In the genomic region with DNA sequence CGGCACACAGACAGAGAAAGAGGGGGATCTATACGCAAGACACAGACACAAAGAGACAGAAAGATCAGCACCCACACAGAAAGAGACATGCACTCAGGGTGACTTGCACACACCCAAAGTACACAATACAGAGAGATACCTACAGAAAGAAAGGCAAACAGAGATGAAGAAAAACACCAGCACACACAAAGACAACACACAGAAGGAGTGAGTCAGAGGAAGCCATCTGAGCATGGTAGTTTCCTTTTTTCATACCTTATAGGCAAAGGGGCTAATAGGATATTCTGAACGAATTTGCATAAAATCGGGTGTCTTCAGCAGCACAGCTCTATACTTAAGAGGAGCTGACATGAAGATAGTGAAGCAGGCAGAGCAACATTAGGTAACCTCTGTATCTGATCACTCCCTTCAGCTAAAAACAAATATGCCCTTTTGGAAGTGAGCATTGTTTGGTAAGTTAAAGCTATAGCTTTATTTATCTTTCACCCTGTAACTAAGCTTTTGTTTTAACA, we compare ENCODE assay signal across 9 cellular contexts.
DNase-seq lines count a peak whose midpoint lies in the region; ATAC-seq and TF ChIP-seq lines count a peak whose summit lies in the region.
"Had no signal": no experiment of that assay in that cellular context is flagged by ENCODE, and none has a peak within 500 bp of the region (broad histone marks: within the 10 kb centered on the region; RNA-seq: fewer than 3 reads in every experiment).

No MANE protein-coding gene starts in this region.

- H3K36me3 ChIP-seq in psoas muscle (ENCODE audit: insufficient read depth in 1 of 2, low read depth in 1 of 2) (peaks cover 0 to 51% of the 10 kb centered on the region in 2 donors), thyroid gland (no peaks in the 10 kb centered on the region)

- H3K27ac ChIP-seq in psoas muscle (no peak overlapping the region), thyroid gland (no peak overlapping the region)

- 81 to 84% (median 83%) methylated on average over 4 of the region's 4 CpGs for WGBS in psoas muscle, 3 donors
- 65 to 70% methylated on average over 4 of the region's 4 CpGs for WGBS in thyroid gland, 2 donors

- DNase-seq in activated gamma-delta T cell treated with Interleukin-2 at 50 U/mL for 16 hours (peak; percentile 3), activated gamma-delta T cell (lab: John Stamatoyannopoulos, UW) (no peak), cardiac fibroblast (ENCODE audit: low read depth in 2 of 2) (peak; percentile 6 to 45), psoas muscle (no peak), thyroid gland (no peak), left cardiac atrium (no peak)
- no peak for DNase-seq in stimulated activated naive B cell treated with anti-CD40 and anti-IgM and Interleukin-4, amounts not matched to agents 10 μg/mL and 1 μg/mL and 100 μg/mL, for 72 hours
- DNase-seq: Right ventricle myocardium superior had no signal

- H3K9me3 Mint-ChIP-seq in stimulated activated naive B cell treated with anti-CD40 and anti-IgM and Interleukin-4, amounts not matched to agents 10 μg/mL and 1 μg/mL and 100 μg/mL, for 72 hours, result no peaks in the 10 kb centered on the region

- intact Hi-C loops in psoas muscle (cut with DNase I) (no loop called here), thyroid gland (cut with DNase I) (no loop called here), left cardiac atrium (cut with DNase I) (no loop called here)

- TF ChIP-seq POLR2A in thyroid gland (IDR thresholded peaks at IDR 0.05), result no peak

- H3K4me1 ChIP-seq in psoas muscle, result no peaks in the 10 kb centered on the region
- H3K4me1 ChIP-seq in thyroid gland, result peaks cover 0 to 14% of the 10 kb centered on the region in 2 donors

- peaks cover 50 to 56% of the 10 kb centered on the region in 2 donors for H3K36me3 Mint-ChIP-seq in stimulated activated naive B cell treated with anti-CD40 and anti-IgM and Interleukin-4, amounts not matched to agents 10 μg/mL and 1 μg/mL and 100 μg/mL, for 72 hours

- H3K27me3 ChIP-seq in psoas muscle (ENCODE audit: insufficient read depth in 3 of 3, low read length in 2 of 3), result no peaks in the 10 kb centered on the region
- no peaks in the 10 kb centered on the region for H3K27me3 ChIP-seq in thyroid gland

- no peaks in the 10 kb centered on the region for H3K9me3 ChIP-seq in psoas muscle
- no peaks in the 10 kb centered on the region for H3K9me3 ChIP-seq in thyroid gland

- H3K27me3 Mint-ChIP-seq in stimulated activated naive B cell treated with anti-CD40 and anti-IgM and Interleukin-4, amounts not matched to agents 10 μg/mL and 1 μg/mL and 100 μg/mL, for 72 hours, result no peaks in the 10 kb centered on the region

- no peak overlapping the region for H3K4me3 ChIP-seq in cardiac fibroblast (replicated peaks in 1 of 2; ENCODE audit: low read depth in 2 of 2, low read length in 2 of 2)
- H3K4me3 ChIP-seq in psoas muscle, result no peak overlapping the region
- H3K4me3 ChIP-seq in thyroid gland (replicated peaks in 1 of 3), result no peak overlapping the region

- TF ChIP-seq CTCF in cardiac fibroblast (IDR thresholded peaks at IDR 0.05; ENCODE audit: low read depth, low read length) (no peak), psoas muscle (IDR thresholded peaks at IDR 0.05) (no peak), thyroid gland (IDR thresholded peaks at IDR 0.05) (no peak)

- ATAC-seq in HG03469 (IDR thresholded peaks at IDR 0.05; ENCODE audit: unreplicated experiment) (peak; percentile 56), psoas muscle (no peak), left cardiac atrium (no peak)
- ATAC-seq in stimulated activated naive B cell treated with anti-CD40 and anti-IgM and Interleukin-4, amounts not matched to agents 10 μg/mL and 1 μg/mL and 100 μg/mL, for 72 hours (replicated peaks), result peak; percentile 91 to 94

- H3K27ac Mint-ChIP-seq in stimulated activated naive B cell treated with anti-CD40 and anti-IgM and Interleukin-4, amounts not matched to agents 10 μg/mL and 1 μg/mL and 100 μg/mL, for 72 hours, result no peak overlapping the region

- H3K4me3 Mint-ChIP-seq in stimulated activated naive B cell treated with anti-CD40 and anti-IgM and Interleukin-4, amounts not matched to agents 10 μg/mL and 1 μg/mL and 100 μg/mL, for 72 hours, result peak overlapping the region; percentile 17 to 24

- H3K4me1 Mint-ChIP-seq in stimulated activated naive B cell treated with anti-CD40 and anti-IgM and Interleukin-4, amounts not matched to agents 10 μg/mL and 1 μg/mL and 100 μg/mL, for 72 hours, result peaks cover 5 to 13% of the 10 kb centered on the region in 2 donors

Comparison
In these comparisons a context has a peak if more than half of its experiments do, and no peak if none do; other contexts are left out.
1. DNase-seq: peak in activated gamma-delta T cell treated with Interleukin-2 at 50 U/mL for 16 hours (single experiment) and cardiac fibroblast (2 of 2); none in activated gamma-delta T cell (single experiment), stimulated activated naive B cell treated with anti-CD40 and anti-IgM and Interleukin-4, amounts not matched to agents 10 μg/mL and 1 μg/mL and 100 μg/mL, for 72 hours (single experiment), psoas muscle (0 of 2), thyroid gland (0 of 2) and left cardiac atrium (single experiment).
2. ATAC-seq: peak in HG03469 (single experiment) and stimulated activated naive B cell treated with anti-CD40 and anti-IgM and Interleukin-4, amounts not matched to agents 10 μg/mL and 1 μg/mL and 100 μg/mL, for 72 hours (2 of 2); none in psoas muscle (0 of 4) and left cardiac atrium (0 of 2).